ENCODE assay signal across 19 cellular contexts in genomic region chr12:14066021-14066420, GRCh38.
"Had no signal": no experiment of that assay in that cellular context is flagged by ENCODE, and none has a peak within 500 bp of the region (broad histone marks: within the 10 kb centered on the region; RNA-seq: fewer than 3 reads in every experiment).

No MANE protein-coding gene starts in this region.

- H3K27me3 ChIP-seq: body of pancreas, esophagus squamous epithelium, stomach, testis had no signal

- ATAC-seq: activated T-cell treated with anti-CD3 and anti-CD28 coated beads, Interleukin-2, amount 50 U/mL, for 72 hours; body of pancreas; naive thymus-derived CD8-positive, alpha-beta T cell had no signal

- H3K9ac ChIP-seq: parathyroid adenoma had no signal

- H3K36me3 Mint-ChIP-seq: activated naive CD8-positive, alpha-beta T cell; naive thymus-derived CD8-positive, alpha-beta T cell had no signal

- H3K4me3 Mint-ChIP-seq: activated B cell treated with CpG ODN at 0.5 μM for 24 hours; activated naive CD8-positive, alpha-beta T cell; activated T-cell treated with anti-CD3 and anti-CD28 coated beads, Interleukin-2, amount 50 U/mL, for 72 hours; central memory CD8-positive, alpha-beta T cell; naive thymus-derived CD8-positive, alpha-beta T cell; T-helper 2 cell treated with Interferon-gamma antibody and Interleukin-4, amounts not matched to agents 5 μg/mL and 100 μg/mL, for 36 hours had no signal

- H3K36me3 ChIP-seq: esophagus squamous epithelium, stomach had no signal

- H3K4me1 Mint-ChIP-seq: central memory CD8-positive, alpha-beta T cell; naive thymus-derived CD8-positive, alpha-beta T cell had no signal

- H3K4me3 ChIP-seq: body of pancreas, coronary artery, esophagus squamous epithelium, stomach, testis had no signal

- H3K9me3 Mint-ChIP-seq: activated B cell treated with CpG ODN at 0.5 μM for 24 hours; activated T-cell treated with anti-CD3 and anti-CD28 coated beads, Interleukin-2, amount 50 U/mL, for 72 hours; central memory CD8-positive, alpha-beta T cell; T-helper 2 cell treated with Interferon-gamma antibody and Interleukin-4, amounts not matched to agents 5 μg/mL and 100 μg/mL, for 36 hours had no signal

- DNase-seq: activated B cell treated with CpG ODN at 0.5 μM for 24 hours; activated CD4-positive, alpha-beta T cell treated with anti-CD3 and anti-CD28 coated beads for 48 hours; activated CD8-positive, alpha-beta memory T cell treated with anti-CD3 and anti-CD28 coated beads, Interleukin-2, amount 50 U/mL, for 48 hours; activated gamma-delta T cell treated with Interleukin-2 at 50 U/mL for 16 hours; activated T-cell treated with anti-CD3 and anti-CD28 coated beads, Interleukin-2, amount 50 U/mL, for 72 hours; amniotic stem cell; body of pancreas; esophagus squamous epithelium; glutamatergic neuron; naive thymus-derived CD8-positive, alpha-beta T cell; stimulated activated CD4-positive, alpha-beta T cell treated with anti-CD3 and anti-CD28 coated beads, Interleukin-12 subunit alpha, Interleukin-12 subunit beta, amount 100 ng/mL, for 4 hours; stimulated activated CD4-positive, alpha-beta T cell treated with anti-CD3 and anti-CD28 coated beads, Interleukin-2, amount 100 ng/mL, for 24 hours; stomach; testis had no signal

- H2AFZ ChIP-seq: parathyroid adenoma had no signal

- H3K27ac Mint-ChIP-seq: activated B cell treated with CpG ODN at 0.5 μM for 24 hours; activated naive CD8-positive, alpha-beta T cell; activated T-cell treated with anti-CD3 and anti-CD28 coated beads, Interleukin-2, amount 50 U/mL, for 72 hours; naive thymus-derived CD8-positive, alpha-beta T cell; T-helper 2 cell treated with Interferon-gamma antibody and Interleukin-4, amounts not matched to agents 5 μg/mL and 100 μg/mL, for 36 hours had no signal

- H3K4me1 ChIP-seq: body of pancreas, esophagus squamous epithelium, parathyroid adenoma, stomach, testis had no signal

- H3K79me2 ChIP-seq: parathyroid adenoma had no signal

- H3K27ac ChIP-seq: body of pancreas, coronary artery, esophagus squamous epithelium, parathyroid adenoma, stomach, testis had no signal

- H3K9me3 ChIP-seq: body of pancreas, esophagus squamous epithelium, stomach, testis had no signal
